20 cellular contexts compared by ENCODE assay signal in the genomic region with DNA sequence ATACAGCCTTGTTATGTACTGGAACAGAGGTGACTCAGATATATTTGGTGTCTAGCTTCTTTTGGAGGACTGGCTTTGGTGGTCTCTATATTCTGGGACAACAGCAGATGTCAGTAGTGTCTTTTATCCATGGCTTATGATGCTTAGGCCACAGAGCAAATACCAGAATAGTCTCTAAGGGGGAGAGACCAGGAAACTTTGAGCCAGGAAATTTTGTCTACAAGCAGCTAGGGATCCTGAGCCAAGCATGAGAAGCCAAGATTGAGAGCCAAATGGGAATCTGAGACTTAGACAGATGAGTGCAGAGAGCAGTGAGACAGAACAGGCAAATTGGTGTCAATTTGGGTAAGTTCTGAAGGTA. TPM values are rescaled to one million over a fixed set of nuclear protein-coding genes. Genes with fewer than 3 reads are reported as not detected.
DNase-seq lines count a peak whose midpoint lies in the region; ATAC-seq and TF ChIP-seq lines count a peak whose summit lies in the region.
"Had no signal": no experiment of that assay in that cellular context is flagged by ENCODE, and none has a peak within 500 bp of the region (broad histone marks: within the 10 kb centered on the region; RNA-seq: fewer than 3 reads in every experiment).

No MANE protein-coding gene starts in this region.

- H3K4me3 ChIP-seq in choroid plexus epithelial cell (ENCODE audit: low read depth, low read length) (no peak overlapping the region), skeletal muscle cell (ENCODE audit: low read depth, low read length) (no peak overlapping the region)
- H3K4me3 ChIP-seq: esophagus muscularis mucosa had no signal

- TF ChIP-seq CTCF in choroid plexus epithelial cell (conservative IDR thresholded peaks at IDR 0.05; ENCODE audit: low read depth, low read length), result peak; percentile 20

- intact Hi-C loops in left ventricle myocardium superior (cut with micrococcal nuclease), result no loop called here

- ATAC-seq in left ventricle myocardium superior (peak; percentile 99), HG02623 (IDR thresholded peaks at IDR 0.05; ENCODE audit: unreplicated experiment) (no peak)
- ATAC-seq: activated CD8-positive, alpha-beta T cell treated with anti-CD3 and anti-CD28 coated beads for 36 hours had no signal

- DNase-seq in LHCN-M2 (ENCODE audit: low read depth) (peak; percentile 32), choroid plexus epithelial cell (ENCODE audit: low read depth) (peak; percentile 40), left ventricle myocardium superior (no peak), skeletal muscle cell (ENCODE audit: low read depth) (peak; percentile 30), NOMO-1 treated with DMSO at 0.1 percent for 48 hours (lab: John Stamatoyannopoulos, UW; ENCODE audit: unreplicated experiment) (no peak), occipital lobe (lab: John Stamatoyannopoulos, UW) (no peak), DMS114 treated with DMSO at 0.1 percent for 48 hours (lab: John Stamatoyannopoulos, UW; ENCODE audit: unreplicated experiment) (no peak)
- DNase-seq: activated CD4-positive, CD25-positive, alpha-beta regulatory T cell; activated CD8-positive, alpha-beta T cell treated with anti-CD3 and anti-CD28 coated beads for 36 hours; CD4-positive, CD25-positive, alpha-beta regulatory T cell; DMS 273 treated with DMSO at 0.1 percent for 48 hours; effector memory CD4-positive, alpha-beta T cell; GF-D8; head of caudate nucleus; IMR-90; nucleus accumbens; retina; T-helper 9 cell had no signal

RNA-seq across cellular contexts. Expression of a gene that starts 28.4 kb away (rescaled TPM):
- total RNA-seq in LHCN-M2 (2014; rRNA removed) (0.19 and 1.4 TPM in 2 replicates), left ventricle myocardium superior (0.55 TPM), occipital lobe (19.5 TPM)
- 3.0 TPM for polyA plus RNA-seq in LHCN-M2 (2012)
- total RNA-seq: activated CD8-positive, alpha-beta T cell treated with anti-CD3 and anti-CD28 coated beads for 36 hours; CD4-positive, CD25-positive, alpha-beta regulatory T cell had no signal
- polyA plus RNA-seq: CD4-positive, CD25-positive, alpha-beta regulatory T cell had no signal

Comparison
In these comparisons a context has a peak if more than half of its experiments do, and no peak if none do; other contexts are left out.
1. DNase-seq: peak in LHCN-M2 (single experiment), choroid plexus epithelial cell (single experiment) and skeletal muscle cell (single experiment); none in left ventricle myocardium superior (single experiment), NOMO-1 treated with DMSO at 0.1 percent for 48 hours (single experiment), occipital lobe (single experiment) and DMS114 treated with DMSO at 0.1 percent for 48 hours (single experiment).